Comparison of ENCODE assay signal across 2 cellular contexts in the genomic region with DNA sequence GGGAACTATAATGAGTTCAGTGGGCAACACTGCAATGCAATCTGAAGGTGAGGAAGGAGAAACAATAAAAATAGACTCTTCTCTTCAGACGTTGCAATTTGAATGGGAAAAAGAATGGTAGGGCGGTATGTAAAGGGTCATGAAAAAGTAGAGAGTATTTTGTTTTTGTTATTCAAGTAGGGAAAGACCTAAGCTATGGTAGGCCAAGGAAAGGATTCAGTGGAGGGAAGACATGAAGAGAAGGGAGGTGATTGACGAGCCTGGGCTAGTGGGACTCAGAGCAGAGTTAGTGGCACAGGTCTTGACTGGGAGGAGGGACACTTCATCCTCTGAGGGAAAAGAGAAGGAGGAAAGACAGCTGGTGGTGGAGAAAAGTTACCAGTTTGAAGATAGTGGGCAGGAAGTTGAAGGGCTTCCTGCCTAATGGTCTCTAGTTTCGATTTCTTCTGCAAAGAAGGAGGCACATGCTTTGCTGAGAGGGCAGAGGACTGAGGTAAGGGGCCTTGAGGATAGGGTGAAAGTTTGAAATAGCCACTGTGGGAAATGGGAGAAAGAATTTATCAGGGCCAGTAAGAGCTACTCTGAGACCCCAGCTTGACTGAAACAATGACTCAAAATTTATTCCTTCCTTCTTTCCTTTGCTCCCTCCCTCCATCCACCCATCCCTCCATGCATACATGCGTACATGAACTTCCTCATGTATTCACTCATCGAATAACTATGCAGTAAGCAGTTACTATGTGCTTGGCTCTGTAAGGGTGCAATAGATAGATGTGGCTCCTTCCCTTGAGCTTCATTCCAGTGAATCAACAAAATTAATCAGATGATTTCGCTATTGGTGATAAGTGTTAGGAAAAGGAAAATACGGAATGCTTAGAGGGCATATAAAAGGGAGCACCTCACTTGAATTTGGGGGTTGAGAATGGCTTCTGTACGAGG.
TF ChIP-seq lines count a peak whose summit lies in the region.

No MANE protein-coding gene starts in this region.

TF ChIP-seq in H1, 55 proteins besides CTCF, POLR2A, EP300 and RAD21:
- TF ChIP-seq SRF (IDR thresholded peaks at IDR 0.05; ENCODE audit: low read depth, low read length) (no peak), GABPA (IDR thresholded peaks at IDR 0.05; ENCODE audit: borderline replicate concordance, insufficient read depth, low read length) (no peak), SP4 (IDR thresholded peaks at IDR 0.05; ENCODE audit: low read length) (no peak), KDM1A (IDR thresholded peaks at IDR 0.05; ENCODE audit: borderline replicate concordance, low read length) (no peak), JUND (IDR thresholded peaks at IDR 0.05; ENCODE audit: low read length) (no peak), CEBPB (IDR thresholded peaks at IDR 0.05; ENCODE audit: low read depth, low read length) (no peak), RNF2 (IDR thresholded peaks at IDR 0.05; ENCODE audit: borderline replicate concordance, low read depth, low read length, missing control alignments, poor library complexity, severe bottlenecking) (no peak), BRCA1 (IDR thresholded peaks at IDR 0.05; ENCODE audit: low read depth, low read length) (no peak), SIN3A (conservative IDR thresholded peaks at IDR 0.05 in 1 of 2, IDR thresholded peaks at IDR 0.05 in 1 of 2; ENCODE audit: low read depth in 1 of 2, low read length in 2 of 2) (no peak), MAFK (IDR thresholded peaks at IDR 0.05; ENCODE audit: low read depth, low read length) (no peak), NRF1 (IDR thresholded peaks at IDR 0.05; ENCODE audit: low read depth, low read length) (no peak), CHD1 (IDR thresholded peaks at IDR 0.05; ENCODE audit: low read depth, low read length) (no peak)

TF ChIP-seq in GM23338, 12 proteins besides CTCF, POLR2A, EP300 and RAD21:
- TF ChIP-seq EZH2 (IDR thresholded peaks at IDR 0.05; ENCODE audit: low read depth, unreplicated experiment) = no peak
